ENCODE assay signal across 1 cellular context in genomic region chr6:106149472-106150069, GRCh38.
TF ChIP-seq lines count a peak whose summit lies in the region.

No MANE protein-coding gene starts in this region.

TF ChIP-seq in H1, 55 proteins besides CTCF, POLR2A, EP300 and RAD21 (continued from another document):
- TF ChIP-seq CHD7 (IDR thresholded peaks at IDR 0.05; ENCODE audit: insufficient replicate concordance, low read length), result no peak
TF ChIP-seq in H1: peak in this region for 0.
